25 cellular contexts compared by ENCODE assay signal in the genomic region with DNA sequence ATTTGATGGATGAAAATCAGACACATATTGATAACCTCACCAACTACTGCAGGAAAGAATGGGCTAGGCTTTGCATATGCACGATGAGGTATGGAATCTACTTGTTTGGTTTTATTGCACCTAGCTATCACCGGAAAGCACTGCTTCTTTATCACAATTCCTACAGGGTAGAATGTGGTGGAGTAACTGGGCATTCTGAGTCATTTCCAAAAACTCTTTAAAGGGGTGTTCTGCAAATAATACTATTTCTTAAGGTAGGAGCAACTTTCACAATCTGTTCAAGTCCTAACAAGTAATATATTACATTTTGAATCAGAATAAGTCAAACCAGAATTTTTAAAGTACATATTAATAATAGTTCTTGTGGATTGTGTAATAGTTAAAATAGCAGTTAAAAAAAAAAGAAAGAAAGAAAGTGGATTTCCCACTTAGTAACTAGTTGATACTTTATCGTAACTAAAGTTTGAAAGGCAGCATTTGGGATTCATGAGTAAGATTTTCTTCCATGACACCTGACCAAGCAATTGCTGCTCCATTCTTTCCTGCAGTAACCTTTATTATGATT. TPM values are rescaled to one million over a fixed set of nuclear protein-coding genes. Genes with fewer than 3 reads are reported as not detected.
A peak's percentile ranks its signal among the peaks of the same experiment; 100 is the strongest.
DNase-seq lines count a peak whose midpoint lies in the region; ATAC-seq, FAIRE-seq and TF ChIP-seq lines count a peak whose summit lies in the region.
"Had no signal": no experiment of that assay in that cellular context is flagged by ENCODE, and none has a peak within 500 bp of the region (broad histone marks: within the 10 kb centered on the region; RNA-seq: fewer than 3 reads in every experiment).

No MANE protein-coding gene starts in this region.

- ATAC-seq in K562 (no peak), gastroesophageal sphincter (no peak), HG02678 (IDR thresholded peaks at IDR 0.05; ENCODE audit: unreplicated experiment) (no peak), HG02981 (IDR thresholded peaks at IDR 0.05; ENCODE audit: unreplicated experiment) (no peak)
- ATAC-seq: CD8-positive, alpha-beta T cell; left ventricle myocardium superior; SK-N-SH treated with all-trans-retinoic acid at 6 μM for 48 hours; stimulated activated memory B cell treated with anti-CD40 and anti-IgM and Interleukin-4, amounts not matched to agents 10 μg/mL and 1 μg/mL and 100 μg/mL, for 72 hours had no signal

- H3K27ac ChIP-seq in K562 (ENCODE audit: extremely low read depth, low read depth, low read length) (no peak overlapping the region), gastroesophageal sphincter (peak overlapping the region; percentile 51 to 72 (median 58))

- POLR2A ChIA-PET in K562 (lab: Yijun Ruan, JAX), result interaction anchor here (0.7 to 1.0 kb wide), 4 partner anchors 13 to 668 kb away, joined by 3 read pairs; no protein-coding TSS in a partner anchor

- TF ChIP-seq CTCF in K562 (IDR thresholded peaks at IDR 0.05 in 2 of 3, conservative IDR thresholded peaks at IDR 0.05 in 1 of 3; ENCODE audit: insufficient read depth in 2 of 3, low read depth in 1 of 3, low read length in 3 of 3) (no peak), gastroesophageal sphincter (IDR thresholded peaks at IDR 0.05) (no peak)

- H3K27me3 ChIP-seq in K562 (ENCODE audit: control insufficient read depth in 2 of 2, insufficient read depth in 2 of 2, low read length in 2 of 2) (no peaks in the 10 kb centered on the region), gastroesophageal sphincter (no peaks in the 10 kb centered on the region)

- no peak for TF ChIP-seq POLR2A in K562 (conservative IDR thresholded peaks at IDR 0.05)
- no peak for TF ChIP-seq POLR2A in gastroesophageal sphincter (IDR thresholded peaks at IDR 0.05)

- intact Hi-C loops in K562 (cut with micrococcal nuclease), result no loop called here

- 27% methylated on average over 3 of the region's 3 CpGs for WGBS in K562 (ENCODE audit: insufficient coverage, low coverage, missing lambda C conversion rate)
- 23 to 41% methylated on average over 3 of the region's 3 CpGs for WGBS in gastroesophageal sphincter (ENCODE audit: low coverage in 1 of 2), 2 donors

- in situ Hi-C loops in K562 (cut with MboI), result no loop called here

- BruUV-seq in K562 (replicated peaks; lab: Mats Ljungman, UMichigan), result no TSS peak

- H3K9me3 ChIP-seq in K562 (replicated peaks; ENCODE audit: control insufficient read depth, insufficient read depth, low read depth, low read length), result no peaks in the 10 kb centered on the region
- no peaks in the 10 kb centered on the region for H3K9me3 ChIP-seq in gastroesophageal sphincter
- H3K9me3 ChIP-seq: thoracic aorta had no signal

- H4K20me1 ChIP-seq in K562 (replicated peaks; ENCODE audit: control insufficient read depth, insufficient read depth, low read length), result no peaks in the 10 kb centered on the region

- H3K4me3 ChIP-seq in K562 (no peak overlapping the region), gastroesophageal sphincter (no peak overlapping the region)
- H3K4me3 ChIP-seq: thoracic aorta had no signal

- peak; percentile 15 to 21 for DNase-seq in NCI-H526 (lab: John Stamatoyannopoulos, UW)
- DNase-seq in K562 (ENCODE audit: extremely low read depth in 1 of 4, low spot score in 3 of 4), result peak in 1 of 4 experiments; percentile 34
- no peak for DNase-seq in SIG-M5 treated with dmso at 0.1 percent for 504 hours (lab: John Stamatoyannopoulos, UW; ENCODE audit: unreplicated experiment)
- no peak for DNase-seq in EL
- DNase-seq: activated B cell treated with CpG ODN at 0.5 μM for 24 hours; activated CD4-positive, alpha-beta T cell treated with anti-CD3 and anti-CD28 coated beads, Interleukin-2, amount 50 U/mL, for 4 hours; activated CD8-positive, alpha-beta memory T cell treated with anti-CD3 and anti-CD28 coated beads, Interleukin-2, amount 50 U/mL, for 48 hours; activated naive CD8-positive, alpha-beta T cell treated with anti-CD3 and anti-CD28 coated beads for 36 hours; AML-193; CD8-positive, alpha-beta T cell; hippocampal formation; Kasumi-1; left ventricle myocardium superior; NCI-H1092 treated with DMSO at 0.1 percent for 48 hours; NCI-H1930; NCI-H446; nephron progenitor cell; RPMI8226; stimulated activated CD4-positive, alpha-beta T cell treated with anti-CD3 and anti-CD28 coated beads, Interleukin-1b, Interleukin-23, amount 100 ng/mL, for 48 hours had no signal

- TF ChIP-seq EP300 in K562 (IDR thresholded peaks at IDR 0.05; ENCODE audit: low read length) (peak; percentile 31; the same call in 1 of the 2 replicates), gastroesophageal sphincter (IDR thresholded peaks at IDR 0.05) (no peak)

- H3K4me2 ChIP-seq in K562 (ENCODE audit: insufficient read depth, low read length), result no peak overlapping the region

- H3K4me1 ChIP-seq in K562 (replicated peaks in 1 of 2; ENCODE audit: control insufficient read depth in 2 of 2, insufficient read depth in 2 of 2, low read length in 2 of 2) (peaks cover 14 to 41% of the 10 kb centered on the region in 2 experiments), gastroesophageal sphincter (peaks cover 0 to 63% (median 13%) of the 10 kb centered on the region in 3 donors)

- no peak overlapping the region for H2AFZ ChIP-seq in K562 (ENCODE audit: low read depth, low read length)

- no peak for TF ChIP-seq RAD21 in K562 (CRISPR knock-in tag; conservative IDR thresholded peaks at IDR 0.05 in 1 of 2, IDR thresholded peaks at IDR 0.05 in 1 of 2)

- peak; percentile 23 for FAIRE-seq in K562 (lab: Jason Lieb, UNC)

- no peaks in the 10 kb centered on the region for H3K9me1 ChIP-seq in K562 (ENCODE audit: control insufficient read depth, insufficient read depth, low read length)

- CTCF ChIA-PET in K562 (lab: Yijun Ruan, JAX; ENCODE audit: low intra/inter-chr PET ratio), result no interaction called here

- H3K79me2 ChIP-seq in K562 (ENCODE audit: control insufficient read depth, insufficient read depth, low read length), result no peaks in the 10 kb centered on the region

- H3K9ac ChIP-seq in K562 (ENCODE audit: insufficient read depth in 1 of 2, low read depth in 2 of 2, low read length in 2 of 2), result no peak overlapping the region

- H3K36me3 ChIP-seq in K562 (ENCODE audit: control insufficient read depth, insufficient read depth, low read length) (no peaks in the 10 kb centered on the region), gastroesophageal sphincter (no peaks in the 10 kb centered on the region)
- H3K36me3 ChIP-seq: thoracic aorta had no signal

TF ChIP-seq in K562, 482 proteins besides CTCF, POLR2A, EP300 and RAD21 (continues in another document):
- no peak for TF ChIP-seq ZNF133 (CRISPR knock-in tag; IDR thresholded peaks at IDR 0.05)
- TF ChIP-seq JUND (IDR thresholded peaks at IDR 0.05; ENCODE audit: borderline replicate concordance, low read depth, low read length), result peak; percentile 49; the same call in 1 of the 2 replicates
- TF ChIP-seq JUND (tag; IDR thresholded peaks at IDR 0.05; ENCODE audit: borderline replicate concordance, low read depth, low read length), result no peak; the same call in 2 of the 3 replicates
- no peak for TF ChIP-seq TCF7 (IDR thresholded peaks at IDR 0.05; ENCODE audit: borderline replicate concordance)
- TF ChIP-seq MAFG (tag; conservative IDR thresholded peaks at IDR 0.05), result no peak
- no peak for TF ChIP-seq STAT5A (IDR thresholded peaks at IDR 0.05; ENCODE audit: borderline replicate concordance, low read length)
- TF ChIP-seq TEAD4 (IDR thresholded peaks at IDR 0.05; ENCODE audit: low read length), result no peak
- TF ChIP-seq TEAD4 (CRISPR knock-in tag; IDR thresholded peaks at IDR 0.05; ENCODE audit: borderline replicate concordance), result no peak
- TF ChIP-seq CREB1 (IDR thresholded peaks at IDR 0.05), result no peak
- no peak for TF ChIP-seq CREB1 (CRISPR knock-in tag; IDR thresholded peaks at IDR 0.05)
- TF ChIP-seq CEBPG (CRISPR knock-in tag; IDR thresholded peaks at IDR 0.05), result no peak
- peak; percentile 60 to 68; a peak in 3 of 4 replicates for TF ChIP-seq CEBPG (tag; conservative IDR thresholded peaks at IDR 0.05 in 1 of 2, IDR thresholded peaks at IDR 0.05 in 1 of 2)
- TF ChIP-seq KAT2B (IDR thresholded peaks at IDR 0.05; ENCODE audit: low read depth, low read length), result no peak
- no peak for TF ChIP-seq ZNF354B (CRISPR knock-in tag; IDR thresholded peaks at IDR 0.05)
- TF ChIP-seq CHD1 (IDR thresholded peaks at IDR 0.05; ENCODE audit: low read length), result no peak
- TF ChIP-seq GATA2 (CRISPR knock-in tag; IDR thresholded peaks at IDR 0.05), result no peak
- no peak for TF ChIP-seq CBX3 (IDR thresholded peaks at IDR 0.05; ENCODE audit: borderline replicate concordance in 1 of 2, low read length in 2 of 2)
- no peak for TF ChIP-seq HDAC8 (tag; IDR thresholded peaks at IDR 0.05)
- TF ChIP-seq CEBPB (tag; IDR thresholded peaks at IDR 0.05), result peak; percentile 76
- TF ChIP-seq POLR2H (tag; IDR thresholded peaks at IDR 0.05; ENCODE audit: low read depth), result no peak
- no peak for TF ChIP-seq HLTF (IDR thresholded peaks at IDR 0.05)
- TF ChIP-seq ILK (tag; IDR thresholded peaks at IDR 0.05; ENCODE audit: borderline replicate concordance, low read depth), result no peak
- no peak for TF ChIP-seq POLR3A (IDR thresholded peaks at IDR 0.05; ENCODE audit: borderline replicate concordance, extremely low read depth, insufficient read depth, insufficient read length)
- TF ChIP-seq ZNF217 (CRISPR knock-in tag; IDR thresholded peaks at IDR 0.05), result no peak

RNA-seq across cellular contexts. Expression of a gene that starts 40.5 kb away (rescaled TPM):
- 9.7 and 20.7 TPM in 2 replicates for total RNA-seq in K562 (2011; cell fraction: chromatin; rRNA removed; ENCODE audit: low replicate concordance)
- 18.0 and 20.5 TPM in 2 replicates for total RNA-seq in K562 (2011; cell fraction: nucleolus; rRNA removed)
- 18.2 and 19.3 TPM in 2 replicates for total RNA-seq in K562 (2011; cell fraction: nucleoplasm; rRNA removed)
- total RNA-seq in K562 (2014; rRNA removed) (14.3 and 19.8 TPM in 2 replicates), K562 (2014; rRNA removed; fragmentation: Illumina TruSeq; extraction: Trizol) (21.4 and 21.6 TPM in 2 replicates), K562 (2015; rRNA removed; fragmentation: Illumina TruSeq; extraction: Trizol) (18.8 and 19.2 TPM in 2 replicates), K562 (2021) (42.1 and 46.6 TPM in 2 replicates), gastroesophageal sphincter (10 to 100 TPM in 1 of 4 donors, 1 to 10 TPM in 3; 5.8 to 13.6 (median 8.6) TPM)
- polyA plus RNA-seq in K562 (2011; rRNA removed) (33.6 and 34.8 TPM in 2 replicates), K562 (2014; fragmentation: Illumina TruSeq; extraction: Trizol) (46.6 and 49.8 TPM in 2 replicates), K562 (2014; fragmentation: Nextera tagmentation; extraction: Ambion mirVana) (10 to 100 TPM; 51.3 to 53.3 TPM), K562 (2014; rRNA removed) (35.3 and 52.2 TPM in 2 replicates)
- 27.0 and 27.2 TPM in 2 replicates for polyA plus RNA-seq in K562 (2011; cell fraction: cytosol; rRNA removed)
- 22.8 and 24.3 TPM in 2 replicates for polyA plus RNA-seq in K562 (2011; cell fraction: nucleus; rRNA removed)
- polyA plus RNA-seq in K562 (2012), result 25.2 and 34.8 TPM in 2 replicates
- 13.7 and 16.1 TPM in 2 replicates for polyA minus RNA-seq in K562 (2011; rRNA and poly(A)+ RNA removed)
- 7.3 and 9.1 TPM in 2 replicates for polyA minus RNA-seq in K562 (2011; cell fraction: cytosol; rRNA and poly(A)+ RNA removed)
- polyA minus RNA-seq in K562 (2011; cell fraction: nucleus; rRNA and poly(A)+ RNA removed), result 10.4 and 14.7 TPM in 2 replicates

Comparison
In these comparisons a context has a peak if more than half of its experiments do, and no peak if none do; other contexts are left out.
1. DNase-seq: peak in NCI-H526 (2 of 2); none in SIG-M5 treated with dmso at 0.1 percent for 504 hours (single experiment) and EL (single experiment).